Comparison of ENCODE assay signal across 23 cellular contexts in the genomic region with DNA sequence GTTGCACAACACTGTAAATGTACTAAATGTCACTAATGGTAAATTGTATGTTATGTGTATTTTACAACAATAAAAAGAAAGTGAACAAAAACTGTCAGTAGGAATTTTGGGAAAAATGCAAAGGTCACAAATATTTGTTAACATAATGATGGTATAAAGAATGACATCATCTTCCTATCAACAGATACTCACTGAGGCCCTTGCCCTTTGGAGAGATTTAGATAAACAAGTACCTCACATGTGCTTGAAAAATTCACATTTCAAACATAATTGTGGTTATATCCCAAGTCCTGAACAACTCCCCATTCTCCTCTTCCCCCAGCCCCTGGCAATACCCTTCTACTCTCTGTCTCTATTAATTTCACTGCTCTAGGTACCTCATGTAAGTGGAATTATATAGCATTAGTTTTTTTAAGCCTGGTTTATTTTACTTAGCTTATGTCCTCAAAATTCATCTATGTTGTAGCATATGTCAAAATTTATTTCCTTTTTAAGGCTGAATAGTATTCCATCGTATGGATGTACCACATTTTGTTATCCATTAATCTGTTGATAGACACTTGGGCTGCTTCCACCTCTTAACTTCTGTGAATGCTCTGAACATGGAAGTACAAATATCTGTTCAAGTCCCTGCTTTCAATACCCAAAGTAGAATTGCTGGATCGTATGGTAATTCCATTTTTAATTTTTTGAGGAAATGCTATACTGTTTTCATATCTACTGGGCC.
"Had no signal": no experiment of that assay in that cellular context is flagged by ENCODE, and none has a peak within 500 bp of the region (broad histone marks: within the 10 kb centered on the region; RNA-seq: fewer than 3 reads in every experiment).

No MANE protein-coding gene starts in this region.

- H3K27me3 ChIP-seq: hepatocyte, testis, tibial nerve, upper lobe of right lung, vagina had no signal

- H3K9me3 ChIP-seq: psoas muscle, testis, upper lobe of right lung, vagina had no signal

- H3K4me1 ChIP-seq: psoas muscle, spleen, testis, tibial nerve, upper lobe of right lung, vagina had no signal

- DNase-seq: effector CD4-positive, alpha-beta T cell; endodermal cell; erythroblast; foreskin melanocyte; head of caudate nucleus; left colon; mesendoderm; naive thymus-derived CD4-positive, alpha-beta T cell; nephron progenitor cell; psoas muscle; retina; spleen; stimulated activated CD4-positive, alpha-beta T cell treated with anti-CD3 and anti-CD28 coated beads, Interleukin-15, amount 100 ng/mL, for 24 hours; stimulated activated CD4-positive, alpha-beta T cell treated with anti-CD3 and anti-CD28 coated beads, Interleukin-1b, Interleukin-23, amount 100 ng/mL, for 48 hours; stimulated activated CD4-positive, alpha-beta T cell treated with anti-CD3 and anti-CD28 coated beads, Interleukin-4, amount 100 ng/mL, for 24 hours; stimulated activated naive CD8-positive, alpha-beta T cell treated with anti-CD3 and anti-CD28 coated beads, Interleukin-15, amount 100 ng/mL, for 72 hours; testis; upper lobe of right lung had no signal

- H3K4me3 ChIP-seq: hepatocyte, psoas muscle, spleen, testis, tibial nerve, upper lobe of right lung, vagina had no signal

- H3K27ac ChIP-seq: hepatocyte, psoas muscle, spleen, testis, tibial nerve, upper lobe of right lung, vagina had no signal

- ATAC-seq: left colon; naive thymus-derived CD4-positive, alpha-beta T cell; psoas muscle; sciatic nerve; stimulated activated memory B cell treated with anti-CD40 and anti-IgM and Interleukin-4, amounts not matched to agents 10 μg/mL and 1 μg/mL and 100 μg/mL, for 72 hours; stimulated activated naive CD8-positive, alpha-beta T cell treated with anti-CD3 and anti-CD28 coated beads, Interleukin-15, amount 100 ng/mL, for 72 hours; upper lobe of right lung had no signal

- H3K36me3 ChIP-seq: spleen, tibial nerve, upper lobe of right lung, vagina had no signal
